ENCODE assay signal across 19 cellular contexts in the genomic region with DNA sequence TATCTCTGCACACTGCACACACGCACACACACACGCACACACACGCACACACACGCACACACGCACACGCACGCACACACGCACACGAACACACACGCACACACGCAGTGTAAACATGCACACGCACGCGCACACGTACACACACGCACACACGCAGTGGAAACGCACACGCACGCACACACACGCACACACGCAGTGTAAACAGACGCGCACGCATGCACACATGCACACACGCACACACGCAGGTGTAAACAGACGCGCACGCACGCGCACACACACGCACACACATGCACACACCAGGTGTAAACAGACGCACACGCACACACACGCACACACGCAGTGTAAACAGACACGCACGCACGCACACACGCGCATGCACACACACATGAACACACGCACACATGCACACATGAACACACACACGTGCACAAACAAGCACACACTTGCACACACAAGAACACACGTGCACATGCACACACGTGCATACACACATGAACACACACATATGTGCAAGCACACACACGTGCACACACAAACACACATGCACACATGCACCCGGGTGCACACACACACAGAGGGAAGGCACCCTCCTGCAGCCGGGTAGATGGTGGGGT. TPM values are rescaled to one million over a fixed set of nuclear protein-coding genes. Genes with fewer than 3 reads are reported as not detected.
DNase-seq lines count a peak whose midpoint lies in the region; ATAC-seq, FAIRE-seq and TF ChIP-seq lines count a peak whose summit lies in the region.
"Had no signal": no experiment of that assay in that cellular context is flagged by ENCODE, and none has a peak within 500 bp of the region (broad histone marks: within the 10 kb centered on the region; RNA-seq: fewer than 3 reads in every experiment).

No MANE protein-coding gene starts in this region.

- peaks cover 43% of the 10 kb centered on the region for H3K4me1 ChIP-seq in HepG2 (ENCODE audit: insufficient read depth, low read length)
- peaks cover 0 to 5% (median 0%) of the 10 kb centered on the region in 4 donors for H3K4me1 ChIP-seq in right lobe of liver
- peaks cover 2 to 57% of the 10 kb centered on the region in 2 donors for H3K4me1 ChIP-seq in neuronal stem cell (ENCODE audit: control insufficient read depth in 2 of 2, insufficient read depth in 1 of 2, low read depth in 1 of 2, low read length in 2 of 2)
- H3K4me1 ChIP-seq: A549 had no signal

- H4K91ac ChIP-seq in neuronal stem cell (ENCODE audit: low read depth, low read length, poor library complexity) = peak overlapping the region; percentile 64

- peak overlapping the region; percentile 99 for H2BK12ac ChIP-seq in neuronal stem cell (ENCODE audit: low read length)

- no peak for TF ChIP-seq RAD21 in HepG2 (CRISPR knock-in tag; IDR thresholded peaks at IDR 0.05)

- peak overlapping the region; percentile 60 for H2BK5ac ChIP-seq in neuronal stem cell (ENCODE audit: low read length)

- peak overlapping the region; percentile 98 for H2AK5ac ChIP-seq in neuronal stem cell (ENCODE audit: low read depth, low read length)

- no peaks in the 10 kb centered on the region for H4K20me1 ChIP-seq in HepG2 (ENCODE audit: insufficient read depth, low read length)

- H3K27ac ChIP-seq in HepG2 (ENCODE audit: extremely low read length, insufficient read depth, low read length) (no peak overlapping the region), right lobe of liver (no peak overlapping the region), neuronal stem cell (replicated peaks; ENCODE audit: low read length) (peak overlapping the region; percentile 17)
- H3K27ac ChIP-seq: 22Rv1, A549, C4-2B had no signal

- peak overlapping the region; percentile 55 for H3K4me2 ChIP-seq in HepG2 (ENCODE audit: low read depth, low read length)
- no peak overlapping the region for H3K4me2 ChIP-seq in neuronal stem cell (ENCODE audit: insufficient read depth, low read length, poor library complexity, severe bottlenecking)
- H3K4me2 ChIP-seq: A549, GM23338 had no signal

- no TSS peak for BruUV-seq in HepG2 (replicated peaks; lab: Mats Ljungman, UMichigan)

- H2BK120ac ChIP-seq in neuronal stem cell (ENCODE audit: low read depth, low read length) = no peak overlapping the region

- intact Hi-C loops in HepG2 (cut with micrococcal nuclease; ENCODE audit: unreplicated experiment) = loop anchor here (10.0 kb wide), 1 partner anchor 61 kb away; no protein-coding TSS in a partner anchor
- intact Hi-C loops in right lobe of liver (cut with DNase I) = no loop called here

- peak overlapping the region; percentile 84 for H3K14ac ChIP-seq in neuronal stem cell (ENCODE audit: low read length)

- TF ChIP-seq EP300 in HepG2 (IDR thresholded peaks at IDR 0.05; ENCODE audit: low read depth in 2 of 2, low read length in 2 of 2) (no peak), HepG2 (CRISPR knock-in tag; IDR thresholded peaks at IDR 0.05; ENCODE audit: borderline replicate concordance) (no peak)

- peaks cover 22% of the 10 kb centered on the region for H3K79me1 ChIP-seq in neuronal stem cell (ENCODE audit: low read depth, low read length)

- peak overlapping the region in 1 of 3 experiments; percentile 34; a peak in 1 of 6 replicates for H3K4me3 ChIP-seq in HepG2 (replicated peaks in 1 of 3; ENCODE audit: insufficient read depth in 1 of 3, low read depth in 2 of 3, low read length in 3 of 3)
- no peak overlapping the region for H3K4me3 ChIP-seq in right lobe of liver
- no peak overlapping the region for H3K4me3 ChIP-seq in bronchial epithelial cell (ENCODE audit: low read depth, low read length)
- H3K4me3 ChIP-seq in neuronal stem cell (ENCODE audit: low read length in 2 of 2) = peak overlapping the region in 1 of 2 donors; percentile 36
- H3K4me3 ChIP-seq: A549, GM23338 had no signal

- no peaks in the 10 kb centered on the region for H3K9me3 ChIP-seq in HepG2 (ENCODE audit: low read length)
- no peaks in the 10 kb centered on the region for H3K9me3 ChIP-seq in right lobe of liver
- H3K9me3 ChIP-seq in neuronal stem cell (replicated peaks in 1 of 2; ENCODE audit: control insufficient read depth in 2 of 2, insufficient read depth in 1 of 2, low read depth in 1 of 2, low read length in 2 of 2) = peaks cover 0 to 7% of the 10 kb centered on the region in 2 donors
- H3K9me3 ChIP-seq: A549 had no signal

- peak overlapping the region; percentile 76 for H2BK15ac ChIP-seq in neuronal stem cell (ENCODE audit: low read length)

- H4K8ac ChIP-seq in neuronal stem cell (ENCODE audit: low read depth, low read length) = peak overlapping the region; percentile 52

- peak overlapping the region; percentile 92 for H3K18ac ChIP-seq in neuronal stem cell (ENCODE audit: low read length)

- no peak for TF ChIP-seq CTCF in HepG2 (CRISPR knock-in tag; IDR thresholded peaks at IDR 0.05)
- TF ChIP-seq CTCF in right lobe of liver (IDR thresholded peaks at IDR 0.05) = no peak
- TF ChIP-seq CTCF in bronchial epithelial cell (IDR thresholded peaks at IDR 0.05; ENCODE audit: insufficient read depth, low read length, severe bottlenecking) = no peak

- no peak for FAIRE-seq in HepG2 (lab: Jason Lieb, UNC)
- FAIRE-seq in bronchial epithelial cell (lab: Jason Lieb, UNC) = peak; percentile 85
- FAIRE-seq in urothelium cell line (lab: Jason Lieb, UNC) = peak; percentile 65
- FAIRE-seq: A549 had no signal

- no peak for DNase-seq in HepG2 (ENCODE audit: low spot score)
- no peak for DNase-seq in right lobe of liver
- DNase-seq in bronchial epithelial cell (ENCODE audit: low read depth) = no peak
- no peak for DNase-seq in neuronal stem cell (ENCODE audit: low spot score)
- no peak for DNase-seq in urothelium cell line (ENCODE audit: low spot score)
- no peak for DNase-seq in effector CD4-positive, alpha-beta T cell
- DNase-seq in NCI-H748 treated with DMSO at 0.1 percent for 48 hours (lab: John Stamatoyannopoulos, UW) = no peak
- DNase-seq in cerebellar nuclear complex (lab: John Stamatoyannopoulos, UW) = no peak
- DNase-seq: AML-193; CD4-positive, alpha-beta memory T cell; DMS153; DMS79; GDM1; H7 had no signal

- H3K23ac ChIP-seq in neuronal stem cell (ENCODE audit: low read depth, low read length, poor library complexity) = peak overlapping the region; percentile 96

- POLR2A ChIA-PET in HepG2 (lab: Yijun Ruan, JAX) = no interaction called here

- no peak overlapping the region for H3K9ac ChIP-seq in HepG2 (ENCODE audit: insufficient read depth, low read depth, low read length)
- peak overlapping the region; percentile 53 for H3K9ac ChIP-seq in neuronal stem cell (ENCODE audit: low read depth, low read length, poor library complexity)

- H3K79me2 ChIP-seq in HepG2 (ENCODE audit: insufficient read depth, low read length) = no peaks in the 10 kb centered on the region

- H3K36me3 ChIP-seq in HepG2 (replicated peaks in 1 of 2; ENCODE audit: control insufficient read depth in 1 of 2, insufficient read depth in 2 of 2, low read length in 2 of 2) = no peaks in the 10 kb centered on the region
- no peaks in the 10 kb centered on the region for H3K36me3 ChIP-seq in right lobe of liver
- no peaks in the 10 kb centered on the region for H3K36me3 ChIP-seq in bronchial epithelial cell (ENCODE audit: control insufficient read depth, insufficient read depth, low read length)
- H3K36me3 ChIP-seq in neuronal stem cell (replicated peaks in 1 of 2; ENCODE audit: control insufficient read depth in 2 of 2, insufficient read depth in 2 of 2, low read length in 2 of 2) = peaks cover 0 to 5% of the 10 kb centered on the region in 2 donors

- in situ Hi-C loops in HepG2 (cut with HindIII; ENCODE audit: extremely low pct_ligation_motif_present, low pct_unique_long_range_greater_than_20kb) = no loop called here

- H3K27me3 ChIP-seq in HepG2 (ENCODE audit: control insufficient read depth in 1 of 2, insufficient read depth in 2 of 2, low read length in 2 of 2) = no peaks in the 10 kb centered on the region; a peak in 2 of 5 replicates
- no peaks in the 10 kb centered on the region for H3K27me3 ChIP-seq in right lobe of liver
- no peaks in the 10 kb centered on the region for H3K27me3 ChIP-seq in bronchial epithelial cell (ENCODE audit: control insufficient read depth, insufficient read depth, low read length)
- H3K27me3 ChIP-seq in neuronal stem cell (ENCODE audit: control insufficient read depth in 3 of 3, insufficient read depth in 3 of 3, low read depth in 1 of 3, low read length in 3 of 3) = peaks cover 0 to 23% (median 3%) of the 10 kb centered on the region in 3 experiments

- 83% methylated on average over 49 of the region's 49 CpGs for WGBS in HepG2 (ENCODE audit: low lambda C conversion rate)
- 79% methylated on average over 38 of the region's 49 CpGs for WGBS in right lobe of liver (ENCODE audit: insufficient coverage, low coverage, low lambda C conversion rate, missing lambda C conversion rate)
- WGBS in neuronal stem cell (ENCODE audit: extremely low coverage in 2 of 2, insufficient read length in 2 of 2, insufficient replicate concordance in 1 of 2), 2 donors = no CpG with 5 or more reads among the region's 49 CpGs

- H2AFZ ChIP-seq in HepG2 (ENCODE audit: low read length) (no peak overlapping the region), neuronal stem cell (ENCODE audit: low read length) (no peak overlapping the region)
- H2AFZ ChIP-seq: GM23338 had no signal

- ATAC-seq in HepG2 (no peak), right lobe of liver (no peak)
- ATAC-seq: A549, HCT116 had no signal

- CTCF ChIA-PET in HepG2 (lab: Yijun Ruan, JAX; ENCODE audit: low intra/inter-chr PET ratio, low total read pairs) = no interaction called here

- no peak overlapping the region for H3K4ac ChIP-seq in neuronal stem cell (ENCODE audit: low read length)

- TF ChIP-seq POLR2A in HepG2 (IDR thresholded peaks at IDR 0.05; ENCODE audit: insufficient read depth in 1 of 2, low read depth in 2 of 2, low read length in 2 of 2) (no peak), right lobe of liver (IDR thresholded peaks at IDR 0.05) (no peak)

RNA-seq across cellular contexts. Expression of a gene that starts 45.2 kb away (rescaled TPM):
- total RNA-seq in HepG2 (2016; rRNA removed; fragmentation: Illumina TruSeq; extraction: Trizol) (0.13 and 0.15 TPM in 2 replicates), right lobe of liver (under 1 TPM; 0.06 to 0.75 (median 0.28) TPM), bronchial epithelial cell (0.79 and 13.4 TPM in 2 replicates)
- under 0.01 and 0.35 TPM in 2 replicates for total RNA-seq in HepG2 (2016; cell fraction: cytosol; rRNA removed; fragmentation: Illumina TruSeq; extraction: Trizol; ENCODE audit: low read depth)
- 0.21 and 0.24 TPM in 2 replicates for total RNA-seq in HepG2 (2016; cell fraction: insoluble cytoplasmic fraction; rRNA removed; fragmentation: Illumina TruSeq; extraction: Trizol)
- total RNA-seq in HepG2 (2016; cell fraction: membrane; rRNA removed; fragmentation: Illumina TruSeq; extraction: Trizol) = 0.19 and 0.24 TPM in 2 replicates
- total RNA-seq in HepG2 (2016; cell fraction: nucleus; rRNA removed; fragmentation: Illumina TruSeq; extraction: Trizol) = 0.12 and 1.1 TPM in 2 replicates
- 0.81 and 1.5 TPM in 2 replicates for polyA plus RNA-seq in HepG2 (2011; rRNA removed)
- polyA plus RNA-seq in HepG2 (2011; cell fraction: cytosol; rRNA removed) = 0.96 and 1.0 TPM in 2 replicates
- 5.9 and 6.8 TPM in 2 replicates for polyA plus RNA-seq in HepG2 (2011; cell fraction: nucleus; rRNA removed)
- 1.7 and 1.8 TPM in 2 replicates for polyA plus RNA-seq in HepG2 (2012)
- not detected in 2 replicates for polyA plus RNA-seq in HepG2 (2016; cell fraction: cytosol; fragmentation: Illumina TruSeq; extraction: Trizol; ENCODE audit: low read depth)
- 0.15 and 0.46 TPM in 2 replicates for polyA plus RNA-seq in HepG2 (2016; cell fraction: insoluble cytoplasmic fraction; fragmentation: Illumina TruSeq; extraction: Trizol; ENCODE audit: low read depth)
- 0.13 TPM in 1 of 2 replicates, not detected in the other for polyA plus RNA-seq in HepG2 (2016; cell fraction: membrane; fragmentation: Illumina TruSeq; extraction: Trizol; ENCODE audit: low read depth)
- polyA plus RNA-seq in HepG2 (2016; cell fraction: nucleus; fragmentation: Illumina TruSeq; extraction: Trizol; ENCODE audit: insufficient read depth, low read depth) = 0.34 and 0.47 TPM in 2 replicates
- 0.40 TPM in 1 of 2 replicates, not detected in the other for polyA minus RNA-seq in HepG2 (2011; rRNA and poly(A)+ RNA removed; ENCODE audit: low replicate concordance)
- polyA minus RNA-seq in HepG2 (2011; cell fraction: cytosol; rRNA and poly(A)+ RNA removed) = 0.79 and 1.1 TPM in 2 replicates
- polyA minus RNA-seq in HepG2 (2011; cell fraction: nucleus; rRNA and poly(A)+ RNA removed) = 2.1 and 2.4 TPM in 2 replicates
- polyA plus RNA-seq in neuronal stem cell (2013, experiment 1 of 2) = 7.9 TPM
- 7.6 TPM for polyA plus RNA-seq in neuronal stem cell (2013, experiment 2 of 2)
- total RNA-seq: CD4-positive, alpha-beta memory T cell had no signal
- polyA plus RNA-seq: CD4-positive, alpha-beta memory T cell had no signal
